8 cellular contexts compared by ENCODE assay signal in genomic region chr16:28823719-28824547, GRCh38. TPM values are rescaled to one million over a fixed set of nuclear protein-coding genes. Genes with fewer than 3 reads are reported as not detected.
A peak's percentile ranks its signal among the peaks of the same experiment; 100 is the strongest.
DNase-seq lines count a peak whose midpoint lies in the region; ATAC-seq and TF ChIP-seq lines count a peak whose summit lies in the region.

No MANE protein-coding gene starts in this region.

- H3K9me3 Mint-ChIP-seq in activated T-cell treated with anti-CD3 and anti-CD28 coated beads, Interleukin-2, amount 50 U/mL, for 24 hours, result no peaks in the 10 kb centered on the region

- H3K27ac Mint-ChIP-seq in activated T-cell treated with anti-CD3 and anti-CD28 coated beads, Interleukin-2, amount 50 U/mL, for 24 hours, result peak overlapping the region; percentile 100

- CTCF ChIA-PET in PC-3 (lab: Charles Lee), result no interaction called here

- peak; percentile 88 for TF ChIP-seq POLR2A in erythroblast (IDR thresholded peaks at IDR 0.05; ENCODE audit: low read length)

- TF ChIP-seq CTCF in PC-3 (conservative IDR thresholded peaks at IDR 0.05; ENCODE audit: low read depth, low read length), result no peak

- intact Hi-C loops in PC-3 (cut with micrococcal nuclease), result loop anchor here (5.0 kb wide), 1 partner anchor 123 kb away; no protein-coding TSS in a partner anchor

- H3K27me3 ChIP-seq in PC-3 (ENCODE audit: low read length) (no peaks in the 10 kb centered on the region), mucosa of stomach (ENCODE audit: control insufficient read depth, insufficient read depth, low read length) (no peaks in the 10 kb centered on the region)

- peak overlapping the region; percentile 55 for H2AFZ ChIP-seq in PC-3 (ENCODE audit: low read length)

- peaks cover 31% of the 10 kb centered on the region for H3K36me3 ChIP-seq in PC-3 (ENCODE audit: low read depth, low read length)
- H3K36me3 ChIP-seq in mucosa of stomach (ENCODE audit: control insufficient read depth, insufficient read depth, low read length), result no peaks in the 10 kb centered on the region

- peaks cover 22% of the 10 kb centered on the region for H3K4me1 ChIP-seq in PC-3 (ENCODE audit: insufficient read depth, low read length)
- H3K4me1 ChIP-seq in mucosa of stomach (ENCODE audit: control insufficient read depth, insufficient read depth, low read length), result peaks cover 11% of the 10 kb centered on the region

- H3K9ac ChIP-seq in PC-3 (ENCODE audit: low read length), result peak overlapping the region; percentile 99
- peak overlapping the region; percentile 98 for H3K9ac ChIP-seq in mucosa of stomach (ENCODE audit: low read length)

- DNase-seq in DMS53 treated with DMSO at 0.1 percent for 48 hours (lab: John Stamatoyannopoulos, UW; ENCODE audit: unreplicated experiment) (peak; percentile 75), KBM-7 (peak; percentile 97), PC-3 (peak; percentile 88), erythroblast (lab: John Stamatoyannopoulos, UW) (peak; percentile 98 to 99)
- peak; percentile 97 for DNase-seq in activated T-cell treated with anti-CD3 and anti-CD28 coated beads, Interleukin-2, amount 50 U/mL, for 24 hours
- peak; percentile 93 to 97 for DNase-seq in stimulated activated CD8-positive, alpha-beta memory T cell treated with anti-CD3 and anti-CD28 coated beads, Interleukin-4, amount 100 ng/mL, for 4 hours (ENCODE audit: low read depth in 2 of 2, low spot score in 1 of 2)

- peaks cover 57% of the 10 kb centered on the region for H3K4me1 Mint-ChIP-seq in activated T-cell treated with anti-CD3 and anti-CD28 coated beads, Interleukin-2, amount 50 U/mL, for 24 hours (ENCODE audit: low read depth)

- H3K36me3 Mint-ChIP-seq in activated T-cell treated with anti-CD3 and anti-CD28 coated beads, Interleukin-2, amount 50 U/mL, for 24 hours (ENCODE audit: low read depth), result peaks cover 79% of the 10 kb centered on the region

- POLR2A ChIA-PET in PC-3 (lab: Charles Lee; ENCODE audit: unreplicated experiment), result interaction anchor here (0.6 kb wide), 1 partner anchor 23 kb away, joined by 4 read pairs; no protein-coding TSS in a partner anchor

- peak overlapping the region; percentile 98 for H3K4me3 Mint-ChIP-seq in activated T-cell treated with anti-CD3 and anti-CD28 coated beads, Interleukin-2, amount 50 U/mL, for 24 hours

- H3K27ac ChIP-seq in PC-3 (ENCODE audit: low read length), result peak overlapping the region; percentile 86

- peak overlapping the region; percentile 96 for H3K4me2 ChIP-seq in PC-3 (ENCODE audit: low read length)

- H3K9me3 ChIP-seq in PC-3 (ENCODE audit: low read length) (no peaks in the 10 kb centered on the region), mucosa of stomach (ENCODE audit: control insufficient read depth, low read length) (no peaks in the 10 kb centered on the region)

- no peaks in the 10 kb centered on the region for H3F3A ChIP-seq in PC-3 (ENCODE audit: low read length, unreplicated experiment)

- in situ Hi-C loops in KBM-7 (cut with MboI; ENCODE audit: low pct_unique_long_range_greater_than_20kb, low sequenced_read_pairs), result no loop called here

- ATAC-seq in GM21723 (IDR thresholded peaks at IDR 0.05; ENCODE audit: unreplicated experiment), result peak; percentile 64
- ATAC-seq in PC-3, result peak; percentile 72

- H3K4me3 ChIP-seq in PC-3 (ENCODE audit: low read length) (peak overlapping the region; percentile 96), mucosa of stomach (ENCODE audit: low read length) (peak overlapping the region; percentile 46)

- H3K27me3 Mint-ChIP-seq in activated T-cell treated with anti-CD3 and anti-CD28 coated beads, Interleukin-2, amount 50 U/mL, for 24 hours, result no peaks in the 10 kb centered on the region

- H4K20me1 ChIP-seq in PC-3 (ENCODE audit: low read length), result peaks cover 27% of the 10 kb centered on the region

- peaks cover 58% of the 10 kb centered on the region for H3K79me2 ChIP-seq in PC-3 (ENCODE audit: low read length)

- no peaks in the 10 kb centered on the region for H3K9me2 ChIP-seq in PC-3 (replicated peaks; ENCODE audit: low read length)

- no TSS peak for BruUV-seq in PC-3 (replicated peaks; lab: Mats Ljungman, UMichigan)

RNA-seq across cellular contexts. Expression of gene ATXN2L, which starts 1.1 kb away (rescaled TPM):
- 65.8 and 104 TPM in 2 replicates for total RNA-seq in PC-3 (2014; rRNA removed)

RNA-seq across cellular contexts. Expression of gene TUFM, which starts 22.2 kb away (rescaled TPM):
- total RNA-seq in PC-3 (2014; rRNA removed), result 185 and 198 TPM in 2 replicates

RNA-seq across cellular contexts. Expression of gene SH2B1, which starts 39.7 kb away (rescaled TPM):
- 22.2 and 24.4 TPM in 2 replicates for total RNA-seq in PC-3 (2014; rRNA removed)

RNA-seq across cellular contexts. Expression of gene ATP2A1, which starts 54.4 kb away (rescaled TPM):
- 0.23 and 0.87 TPM in 2 replicates for total RNA-seq in PC-3 (2014; rRNA removed)

Comparison
In these comparisons a context has a peak if more than half of its experiments do, and no peak if none do; other contexts are left out.
1. Peak in every context shown above with its lines: DNase-seq, ATAC-seq, H3K4me3 ChIP-seq and H3K27ac ChIP-seq.